13 cellular contexts compared by ENCODE assay signal in the genomic region with DNA sequence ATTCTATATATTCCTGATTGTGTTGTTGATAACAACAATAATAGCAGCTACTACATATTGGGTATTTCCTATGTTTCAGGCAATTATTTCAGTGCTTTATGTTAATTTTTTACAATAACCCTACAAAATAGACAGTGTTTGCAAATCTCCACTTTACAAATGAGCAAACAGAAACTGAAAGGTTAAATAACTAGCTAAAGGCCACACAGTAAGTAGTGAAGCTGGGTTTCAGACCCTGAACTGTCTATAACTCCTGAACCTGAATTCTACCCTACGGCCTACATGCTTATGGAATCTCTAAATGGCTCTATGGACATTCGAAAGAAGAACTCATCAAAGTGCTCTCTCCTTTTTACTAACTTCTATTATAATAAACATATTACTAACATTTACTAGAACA.
A peak's percentile ranks its signal among the peaks of the same experiment; 100 is the strongest.
DNase-seq lines count a peak whose midpoint lies in the region; ATAC-seq lines count a peak whose summit lies in the region.
"Had no signal": no experiment of that assay in that cellular context is flagged by ENCODE, and none has a peak within 500 bp of the region (broad histone marks: within the 10 kb centered on the region; RNA-seq: fewer than 3 reads in every experiment).

No MANE protein-coding gene starts in this region.

- DNase-seq in GDM1 (lab: John Stamatoyannopoulos, UW) (no peak), NCI-H2171 treated with DMSO at 0.1 percent for 48 hours (lab: John Stamatoyannopoulos, UW) (no peak), NCI-H1105 (lab: John Stamatoyannopoulos, UW) (no peak), dedifferentiated amniotic fluid mesenchymal stem cell (ENCODE audit: extremely low spot score) (no peak)
- DNase-seq: activated CD8-positive, alpha-beta memory T cell treated with anti-CD3 and anti-CD28 coated beads for 24 hours; CD8-positive, alpha-beta T cell; EL; NCI-H345 had no signal

- ATAC-seq in GM18498 (IDR thresholded peaks at IDR 0.05; ENCODE audit: unreplicated experiment) (peak; percentile 88), GM19452 (IDR thresholded peaks at IDR 0.05; ENCODE audit: unreplicated experiment) (peak; percentile 84), HG02642 (IDR thresholded peaks at IDR 0.05; ENCODE audit: poor library complexity, unreplicated experiment) (peak; percentile 86), HG03354 (IDR thresholded peaks at IDR 0.05; ENCODE audit: poor library complexity, severe bottlenecking, unreplicated experiment) (peak; percentile 88)
- ATAC-seq: CD8-positive, alpha-beta T cell; HepG2 had no signal
